In genomic region chr1:175162955-175163354, GRCh38 we compare ENCODE assay signal across 15 cellular contexts. TPM values are rescaled to one million over a fixed set of nuclear protein-coding genes. Genes with fewer than 3 reads are reported as not detected.
DNase-seq lines count a peak whose midpoint lies in the region; ATAC-seq and TF ChIP-seq lines count a peak whose summit lies in the region.
"Had no signal": no experiment of that assay in that cellular context is flagged by ENCODE, and none has a peak within 500 bp of the region (broad histone marks: within the 10 kb centered on the region; RNA-seq: fewer than 3 reads in every experiment).

No MANE protein-coding gene starts in this region.

- H3K27ac Mint-ChIP-seq in activated T-cell treated with anti-CD3 and anti-CD28 coated beads, Interleukin-2, amount 50 U/mL, for 24 hours = peak overlapping the region; percentile 18
- H3K27ac Mint-ChIP-seq in activated T-cell treated with anti-CD3 and anti-CD28 coated beads, Interleukin-2, amount 50 U/mL, for 72 hours = no peak overlapping the region
- H3K27ac Mint-ChIP-seq in effector memory CD8-positive, alpha-beta T cell = peak overlapping the region; percentile 20 to 85

- H3K27me3 Mint-ChIP-seq in activated T-cell treated with anti-CD3 and anti-CD28 coated beads, Interleukin-2, amount 50 U/mL, for 24 hours = no peaks in the 10 kb centered on the region
- H3K27me3 Mint-ChIP-seq in activated T-cell treated with anti-CD3 and anti-CD28 coated beads, Interleukin-2, amount 50 U/mL, for 72 hours (ENCODE audit: low read depth) = no peaks in the 10 kb centered on the region
- H3K27me3 Mint-ChIP-seq in effector memory CD8-positive, alpha-beta T cell = no peaks in the 10 kb centered on the region
- H3K27me3 Mint-ChIP-seq: CD4-positive, alpha-beta memory T cell; IgD-negative memory B cell had no signal

- H3K27me3 ChIP-seq in MG63 = no peaks in the 10 kb centered on the region

- H3K9me3 Mint-ChIP-seq in activated T-cell treated with anti-CD3 and anti-CD28 coated beads, Interleukin-2, amount 50 U/mL, for 24 hours = no peaks in the 10 kb centered on the region
- H3K9me3 Mint-ChIP-seq in activated T-cell treated with anti-CD3 and anti-CD28 coated beads, Interleukin-2, amount 50 U/mL, for 72 hours = no peaks in the 10 kb centered on the region
- H3K9me3 Mint-ChIP-seq in effector memory CD8-positive, alpha-beta T cell = no peaks in the 10 kb centered on the region
- H3K9me3 Mint-ChIP-seq: CD4-positive, alpha-beta memory T cell; IgD-negative memory B cell had no signal

- no peak overlapping the region for H3K4me3 Mint-ChIP-seq in activated T-cell treated with anti-CD3 and anti-CD28 coated beads, Interleukin-2, amount 50 U/mL, for 24 hours
- H3K4me3 Mint-ChIP-seq in activated T-cell treated with anti-CD3 and anti-CD28 coated beads, Interleukin-2, amount 50 U/mL, for 72 hours = no peak overlapping the region
- no peak overlapping the region for H3K4me3 Mint-ChIP-seq in effector memory CD8-positive, alpha-beta T cell
- H3K4me3 Mint-ChIP-seq: CD4-positive, alpha-beta memory T cell; IgD-negative memory B cell had no signal

- ATAC-seq in activated T-cell treated with anti-CD3 and anti-CD28 coated beads, Interleukin-2, amount 50 U/mL, for 72 hours (replicated peaks in 1 of 2) = no peak
- ATAC-seq in effector memory CD8-positive, alpha-beta T cell (replicated peaks) = no peak

- TF ChIP-seq CTCF in retinal pigment epithelial cell (conservative IDR thresholded peaks at IDR 0.05; ENCODE audit: low read depth, low read length) = no peak

- H3K4me3 ChIP-seq in MG63 (no peak overlapping the region), retinal pigment epithelial cell (ENCODE audit: low read length) (no peak overlapping the region)

- H3K36me3 ChIP-seq in MG63 = no peaks in the 10 kb centered on the region

- no peak for DNase-seq in activated T-cell treated with anti-CD3 and anti-CD28 coated beads, Interleukin-2, amount 50 U/mL, for 24 hours
- DNase-seq in activated T-cell treated with anti-CD3 and anti-CD28 coated beads, Interleukin-2, amount 50 U/mL, for 72 hours = no peak
- DNase-seq in MG63 = peak; percentile 15
- no peak for DNase-seq in effector memory CD8-positive, alpha-beta T cell
- DNase-seq in retinal pigment epithelial cell (ENCODE audit: low read depth) = peak; percentile 4
- no peak for DNase-seq in NCI-H2171 (lab: John Stamatoyannopoulos, UW)
- no peak for DNase-seq in COLO668 (lab: John Stamatoyannopoulos, UW; ENCODE audit: unreplicated experiment)
- DNase-seq in NCI-H1417 (lab: John Stamatoyannopoulos, UW) = no peak
- DNase-seq: AML-193; CD4-positive, alpha-beta memory T cell; HCEC 1CT; NCI-H510A; SIG-M5 had no signal

- peaks cover 88% of the 10 kb centered on the region for H3K36me3 Mint-ChIP-seq in activated T-cell treated with anti-CD3 and anti-CD28 coated beads, Interleukin-2, amount 50 U/mL, for 24 hours (ENCODE audit: low read depth)
- H3K36me3 Mint-ChIP-seq in activated T-cell treated with anti-CD3 and anti-CD28 coated beads, Interleukin-2, amount 50 U/mL, for 72 hours (ENCODE audit: insufficient read depth in 2 of 2) = peaks cover 7 to 25% of the 10 kb centered on the region in 2 donors
- H3K36me3 Mint-ChIP-seq in effector memory CD8-positive, alpha-beta T cell (ENCODE audit: insufficient read depth) = peaks cover 33% of the 10 kb centered on the region

- H3K9me3 ChIP-seq in MG63 = no peaks in the 10 kb centered on the region

- H3K4me1 Mint-ChIP-seq in activated T-cell treated with anti-CD3 and anti-CD28 coated beads, Interleukin-2, amount 50 U/mL, for 24 hours (ENCODE audit: low read depth) = peaks cover 11% of the 10 kb centered on the region
- peaks cover 14% of the 10 kb centered on the region for H3K4me1 Mint-ChIP-seq in activated T-cell treated with anti-CD3 and anti-CD28 coated beads, Interleukin-2, amount 50 U/mL, for 72 hours (ENCODE audit: low read depth)
- H3K4me1 Mint-ChIP-seq in effector memory CD8-positive, alpha-beta T cell (ENCODE audit: low read depth in 2 of 2) = peaks cover 21 to 40% of the 10 kb centered on the region in 2 donors

RNA-seq across cellular contexts. Expression of gene KIAA0040, which starts 29.6 kb away (rescaled TPM):
- total RNA-seq in activated T-cell treated with anti-CD3 and anti-CD28 coated beads, Interleukin-2, amount 50 U/mL, for 72 hours = 10 to 100 TPM; 33.4 to 37.4 TPM
- 0.66 and 1.2 TPM in 2 replicates for total RNA-seq in MG63 (2014; rRNA removed; shearing (Covaris generic); ENCODE audit: low replicate concordance)
- total RNA-seq: LHCN-M2 had no signal

Comparison
In these comparisons a context has a peak if more than half of its experiments do, and no peak if none do; other contexts are left out.
1. DNase-seq: peak in MG63 (single experiment) and retinal pigment epithelial cell (single experiment); none in activated T-cell treated with anti-CD3 and anti-CD28 coated beads, Interleukin-2, amount 50 U/mL, for 24 hours (single experiment), activated T-cell treated with anti-CD3 and anti-CD28 coated beads, Interleukin-2, amount 50 U/mL, for 72 hours (0 of 2), effector memory CD8-positive, alpha-beta T cell (0 of 3), NCI-H2171 (single experiment), COLO668 (single experiment) and NCI-H1417 (0 of 3).
2. RNA of gene KIAA0040, which starts 29.6 kb away (total RNA-seq): 33.4 to 37.4 TPM in activated T-cell treated with anti-CD3 and anti-CD28 coated beads, Interleukin-2, amount 50 U/mL, for 72 hours; 0.66 to 1.2 TPM in MG63; every median in the first group is over 10 times any median in the second.